Comparison of ENCODE assay signal across 9 cellular contexts in genomic region chr2:105919826-105920225, GRCh38.
DNase-seq lines count a peak whose midpoint lies in the region; ATAC-seq and TF ChIP-seq lines count a peak whose summit lies in the region.
"Had no signal": no experiment of that assay in that cellular context is flagged by ENCODE, and none has a peak within 500 bp of the region (broad histone marks: within the 10 kb centered on the region; RNA-seq: fewer than 3 reads in every experiment).

No MANE protein-coding gene starts in this region.

- H3K36me3 Mint-ChIP-seq in progenitor cell of endocrine pancreas (ENCODE audit: insufficient read depth), result peaks cover 8% of the 10 kb centered on the region

- H3K27me3 Mint-ChIP-seq in progenitor cell of endocrine pancreas, result no peaks in the 10 kb centered on the region
- H3K27me3 Mint-ChIP-seq: activated naive CD4-positive, alpha-beta T cell treated with anti-CD3 and anti-CD28 coated beads, Interleukin-2, amount 50 U/mL, for 24 hours had no signal

- H3K4me3 Mint-ChIP-seq in progenitor cell of endocrine pancreas (ENCODE audit: low read depth), result no peak overlapping the region
- H3K4me3 Mint-ChIP-seq: activated naive CD4-positive, alpha-beta T cell treated with anti-CD3 and anti-CD28 coated beads, Interleukin-2, amount 50 U/mL, for 24 hours had no signal

- H3K27ac Mint-ChIP-seq in progenitor cell of endocrine pancreas, result no peak overlapping the region
- H3K27ac Mint-ChIP-seq: activated naive CD4-positive, alpha-beta T cell treated with anti-CD3 and anti-CD28 coated beads, Interleukin-2, amount 50 U/mL, for 24 hours had no signal

- peak; percentile 39 for TF ChIP-seq CTCF in progenitor cell of endocrine pancreas (IDR thresholded peaks at IDR 0.05; ENCODE audit: unreplicated experiment)

- peaks cover 11% of the 10 kb centered on the region for H3K4me1 Mint-ChIP-seq in progenitor cell of endocrine pancreas (ENCODE audit: low read depth)

- DNase-seq in NCI-H82 (lab: John Stamatoyannopoulos, UW) (peak; percentile 39), NCI-H82 treated with DMSO at 0.1 percent for 48 hours (lab: John Stamatoyannopoulos, UW; ENCODE audit: unreplicated experiment) (no peak), progenitor cell of endocrine pancreas (ENCODE audit: low spot score, unreplicated experiment) (no peak), DMS79 (lab: John Stamatoyannopoulos, UW) (no peak)
- DNase-seq in activated CD4-positive, CD25-positive, alpha-beta regulatory T cell (lab: John Stamatoyannopoulos, UW), result peak in 3 of 4 experiments; percentile 6 to 14 (median 10)
- DNase-seq in effector memory CD4-positive, alpha-beta T cell, result peak; percentile 5 to 28 (median 26)

- H3K4me3 ChIP-seq in effector memory CD4-positive, alpha-beta T cell (ENCODE audit: insufficient read depth, low read depth, low read length, poor library complexity, severe bottlenecking), result no peak overlapping the region

- peaks cover 24% of the 10 kb centered on the region for H3K9me3 Mint-ChIP-seq in progenitor cell of endocrine pancreas (ENCODE audit: low read depth)
- H3K9me3 Mint-ChIP-seq: activated naive CD4-positive, alpha-beta T cell treated with anti-CD3 and anti-CD28 coated beads, Interleukin-2, amount 50 U/mL, for 24 hours had no signal

- H3K9me3 ChIP-seq in effector memory CD4-positive, alpha-beta T cell (ENCODE audit: control insufficient read depth, low read length), result peaks cover 1% of the 10 kb centered on the region

- ATAC-seq in GM21526 (IDR thresholded peaks at IDR 0.05; ENCODE audit: low FRiP score, unreplicated experiment), result no peak
- no peak for ATAC-seq in GM18873 (IDR thresholded peaks at IDR 0.05; ENCODE audit: low FRiP score, unreplicated experiment)

- H3K27me3 ChIP-seq in effector memory CD4-positive, alpha-beta T cell (replicated peaks; ENCODE audit: control insufficient read depth, insufficient read depth, low read length, poor library complexity, severe bottlenecking), result no peaks in the 10 kb centered on the region

- peaks cover 7% of the 10 kb centered on the region for H3K4me1 ChIP-seq in effector memory CD4-positive, alpha-beta T cell (ENCODE audit: control insufficient read depth, insufficient read depth, low read length, poor library complexity, severe bottlenecking)

- H3K27ac ChIP-seq in effector memory CD4-positive, alpha-beta T cell (ENCODE audit: insufficient read depth, low read length, poor library complexity, severe bottlenecking), result no peak overlapping the region

- no peaks in the 10 kb centered on the region for H3K36me3 ChIP-seq in effector memory CD4-positive, alpha-beta T cell (ENCODE audit: control insufficient read depth, insufficient read depth, low read length)

Comparison
In these comparisons a context has a peak if more than half of its experiments do, and no peak if none do; other contexts are left out.
1. DNase-seq: peak in NCI-H82 (single experiment), activated CD4-positive, CD25-positive, alpha-beta regulatory T cell (3 of 4) and effector memory CD4-positive, alpha-beta T cell (3 of 3); none in NCI-H82 treated with DMSO at 0.1 percent for 48 hours (single experiment), progenitor cell of endocrine pancreas (single experiment) and DMS79 (single experiment).